ENCODE assay signal across 8 cellular contexts in genomic region chr18:65753520-65753919, GRCh38. TPM values are rescaled to one million over a fixed set of nuclear protein-coding genes. Genes with fewer than 3 reads are reported as not detected.
DNase-seq lines count a peak whose midpoint lies in the region; ATAC-seq and TF ChIP-seq lines count a peak whose summit lies in the region.

No MANE protein-coding gene starts in this region.

- no peak overlapping the region for H2AFZ ChIP-seq in OCI-LY1 (ENCODE audit: low read length)

- ATAC-seq in HG03025 (IDR thresholded peaks at IDR 0.05; ENCODE audit: low FRiP score, unreplicated experiment), result no peak

- H3K36me3 ChIP-seq in OCI-LY1 (ENCODE audit: insufficient read depth, low read length) (no peaks in the 10 kb centered on the region), esophagus squamous epithelium (no peaks in the 10 kb centered on the region)

- H3K4me3 ChIP-seq in Jurkat, Clone E6-1 (ENCODE audit: low read length), result no peak overlapping the region
- no peak overlapping the region for H3K4me3 ChIP-seq in OCI-LY1 (ENCODE audit: low read depth, low read length, poor library complexity, severe bottlenecking)
- H3K4me3 ChIP-seq in esophagus squamous epithelium, result no peak overlapping the region

- H3K9me2 ChIP-seq in OCI-LY1 (ENCODE audit: low read depth, low read length), result no peaks in the 10 kb centered on the region

- no peak overlapping the region for H3K4me3 Mint-ChIP-seq in glutamatergic neuron (ENCODE audit: unreplicated experiment)

- 2 to 8% methylated on average over 2 of the region's 2 CpGs for WGBS in esophagus squamous epithelium, 2 donors

- no peak overlapping the region for H3K4me2 ChIP-seq in OCI-LY1 (ENCODE audit: low read length)

- H3F3A ChIP-seq in OCI-LY1 (ENCODE audit: insufficient read depth, low read length), result no peaks in the 10 kb centered on the region

- H3K27ac ChIP-seq in OCI-LY1 (ENCODE audit: low read depth, low read length, poor library complexity, severe bottlenecking), result no peak overlapping the region
- H3K27ac ChIP-seq in esophagus squamous epithelium, result no peak overlapping the region

- H3K27me3 ChIP-seq in OCI-LY1 (ENCODE audit: insufficient read depth, low read length) (no peaks in the 10 kb centered on the region), esophagus squamous epithelium (peaks cover 0 to 29% (median 0%) of the 10 kb centered on the region in 4 donors)

- peaks cover 8% of the 10 kb centered on the region for H3K27me3 Mint-ChIP-seq in glutamatergic neuron (ENCODE audit: unreplicated experiment)

- peaks cover 15% of the 10 kb centered on the region for H3K4me1 Mint-ChIP-seq in glutamatergic neuron (ENCODE audit: low read depth, unreplicated experiment)

- H4K20me1 ChIP-seq in OCI-LY1 (ENCODE audit: insufficient read depth, low read length), result no peaks in the 10 kb centered on the region

- peaks cover 12% of the 10 kb centered on the region for H3K9me3 Mint-ChIP-seq in glutamatergic neuron (ENCODE audit: unreplicated experiment)

- no peaks in the 10 kb centered on the region for H3K36me3 Mint-ChIP-seq in glutamatergic neuron (ENCODE audit: unreplicated experiment)

- no peak overlapping the region for H3K9ac ChIP-seq in OCI-LY1 (ENCODE audit: low read length)

- TF ChIP-seq POLR2A in esophagus squamous epithelium (IDR thresholded peaks at IDR 0.05), result no peak

- no peak overlapping the region for H3K27ac Mint-ChIP-seq in glutamatergic neuron (ENCODE audit: unreplicated experiment)

- H3K4me1 ChIP-seq in OCI-LY1 (ENCODE audit: insufficient read depth, low read length, severe bottlenecking) (no peaks in the 10 kb centered on the region), esophagus squamous epithelium (peaks cover 0 to 13% (median 4%) of the 10 kb centered on the region in 3 donors)

- peak; percentile 55 for TF ChIP-seq CTCF in OCI-LY1 (IDR thresholded peaks at IDR 0.05; ENCODE audit: low read length)
- peak; percentile 54 for TF ChIP-seq CTCF in glutamatergic neuron (IDR thresholded peaks at IDR 0.05; ENCODE audit: partially characterized antibody, unreplicated experiment)
- TF ChIP-seq CTCF in esophagus squamous epithelium (IDR thresholded peaks at IDR 0.05), result no peak

- DNase-seq in ELF-1 (ENCODE audit: low read depth, low spot score) (peak; percentile 69), glutamatergic neuron (peak; percentile 68), posterior vena cava (ENCODE audit: low spot score) (no peak), CD1c-positive myeloid dendritic cell (ENCODE audit: extremely low spot score) (no peak), esophagus squamous epithelium (lab: John Stamatoyannopoulos, UW) (no peak)
- DNase-seq in Jurkat, Clone E6-1 (ENCODE audit: low read depth, low spot score), result peak; percentile 52

- intact Hi-C loops in posterior vena cava (cut with DNase I), result no loop called here
- intact Hi-C loops in esophagus squamous epithelium (cut with DNase I), result no loop called here

- H3K9me3 ChIP-seq in OCI-LY1 (ENCODE audit: low read length), result no peaks in the 10 kb centered on the region
- no peaks in the 10 kb centered on the region for H3K9me3 ChIP-seq in esophagus squamous epithelium

- no peaks in the 10 kb centered on the region for H3K79me2 ChIP-seq in OCI-LY1 (ENCODE audit: insufficient read depth, low read length)

RNA-seq across cellular contexts. Expression of gene CDH7, which starts 2.7 kb away (rescaled TPM):
- polyA plus RNA-seq in Jurkat, Clone E6-1 (2012; ENCODE audit: insufficient read depth, insufficient read length), result not detected
- total RNA-seq in glutamatergic neuron (ENCODE audit: unreplicated experiment), result 1.6 TPM
- total RNA-seq in posterior vena cava, result not detected
- total RNA-seq in esophagus squamous epithelium, result not detected

Comparison
In these comparisons a context has a peak if more than half of its experiments do, and no peak if none do; other contexts are left out.
1. DNase-seq: peak in ELF-1 (single experiment), Jurkat, Clone E6-1 (single experiment) and glutamatergic neuron (single experiment); none in posterior vena cava (single experiment), CD1c-positive myeloid dendritic cell (single experiment) and esophagus squamous epithelium (single experiment).
2. CTCF ChIP-seq: peak in OCI-LY1 (single experiment) and glutamatergic neuron (single experiment); none in esophagus squamous epithelium (0 of 6).